13 cellular contexts compared by ENCODE assay signal in the genomic region with DNA sequence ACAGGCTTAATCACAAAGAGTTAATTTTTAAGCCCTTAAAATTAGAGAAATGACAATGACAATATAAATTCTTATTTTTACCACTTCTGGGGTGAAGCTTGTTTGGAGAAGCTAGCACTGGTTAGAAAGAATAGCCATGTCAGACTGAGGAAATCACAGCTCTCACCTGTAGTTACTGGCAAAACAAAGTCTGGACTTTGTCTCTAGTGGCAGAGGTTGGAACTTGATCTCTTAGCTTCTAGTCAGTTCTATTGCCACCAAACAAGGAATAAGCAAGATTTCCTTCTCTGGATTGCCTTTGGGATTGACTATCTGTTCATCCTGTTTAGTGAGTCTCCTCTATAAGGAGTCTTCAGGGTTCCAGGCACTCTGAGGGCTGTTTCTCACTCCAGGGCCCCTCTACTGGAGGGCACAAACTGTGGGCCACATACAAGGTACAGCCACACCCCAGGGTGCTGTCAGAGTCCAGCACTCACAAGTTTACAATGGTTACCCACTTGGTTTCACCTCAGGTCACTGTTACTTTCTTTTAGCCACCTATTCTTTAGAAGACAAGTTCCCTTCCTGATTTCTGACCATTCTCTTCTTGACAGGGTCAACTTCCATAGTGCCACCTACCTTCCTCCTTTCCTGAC.
DNase-seq lines count a peak whose midpoint lies in the region; TF ChIP-seq lines count a peak whose summit lies in the region.
"Had no signal": no experiment of that assay in that cellular context is flagged by ENCODE, and none has a peak within 500 bp of the region (broad histone marks: within the 10 kb centered on the region; RNA-seq: fewer than 3 reads in every experiment).

No MANE protein-coding gene starts in this region.

- no peaks in the 10 kb centered on the region for H3K4me1 Mint-ChIP-seq in CD4-positive, alpha-beta memory T cell

- H4K20me1 ChIP-seq in PC-9 (ENCODE audit: insufficient read depth) (no peaks in the 10 kb centered on the region), osteoblast (ENCODE audit: insufficient read depth, low read length) (no peaks in the 10 kb centered on the region)

- H3K27me3 ChIP-seq in BJ (ENCODE audit: control insufficient read depth, insufficient read depth, low read length): no peaks in the 10 kb centered on the region
- H3K27me3 ChIP-seq in PC-9 (ENCODE audit: insufficient read depth, low read depth): no peaks in the 10 kb centered on the region
- no peaks in the 10 kb centered on the region for H3K27me3 ChIP-seq in esophagus muscularis mucosa
- no peaks in the 10 kb centered on the region for H3K27me3 ChIP-seq in osteoblast (ENCODE audit: insufficient read depth, low read length)
- no peaks in the 10 kb centered on the region for H3K27me3 ChIP-seq in right atrium auricular region
- no peaks in the 10 kb centered on the region for H3K27me3 ChIP-seq in CD4-positive, alpha-beta memory T cell (ENCODE audit: insufficient read depth, low read length)

- no peak for TF ChIP-seq POLR2A in esophagus muscularis mucosa (IDR thresholded peaks at IDR 0.05; ENCODE audit: low read depth)

- H3K4me2 ChIP-seq in PC-9 (peak overlapping the region; percentile 60), osteoblast (ENCODE audit: insufficient read depth, low read length) (no peak overlapping the region)

- H3K27ac Mint-ChIP-seq in CD4-positive, alpha-beta memory T cell: no peak overlapping the region
- H3K27ac Mint-ChIP-seq: CD8-positive, alpha-beta T cell had no signal

- H2AFZ ChIP-seq in PC-9 (no peak overlapping the region), osteoblast (ENCODE audit: low read length) (no peak overlapping the region)

- no peaks in the 10 kb centered on the region for H3K36me3 ChIP-seq in BJ (ENCODE audit: control insufficient read depth, insufficient read depth, low read length)
- H3K36me3 ChIP-seq in PC-9 (ENCODE audit: low read depth): no peaks in the 10 kb centered on the region
- no peaks in the 10 kb centered on the region for H3K36me3 ChIP-seq in esophagus muscularis mucosa
- H3K36me3 ChIP-seq in osteoblast (ENCODE audit: insufficient read depth, low read length): no peaks in the 10 kb centered on the region
- no peaks in the 10 kb centered on the region for H3K36me3 ChIP-seq in right atrium auricular region
- H3K36me3 ChIP-seq in CD4-positive, alpha-beta memory T cell (ENCODE audit: insufficient read depth, low read length): no peaks in the 10 kb centered on the region
- H3K36me3 ChIP-seq: thoracic aorta had no signal

- H3F3A ChIP-seq in PC-9 (ENCODE audit: insufficient read depth, low read depth): peaks cover 9% of the 10 kb centered on the region

- BruUV-seq in PC-9 (replicated peaks; lab: Mats Ljungman, UMichigan): no TSS peak

- H3K4me3 Mint-ChIP-seq in CD4-positive, alpha-beta memory T cell: no peak overlapping the region
- H3K4me3 Mint-ChIP-seq: CD8-positive, alpha-beta T cell had no signal

- H3K9me3 Mint-ChIP-seq in CD4-positive, alpha-beta memory T cell: no peaks in the 10 kb centered on the region
- H3K9me3 Mint-ChIP-seq: CD8-positive, alpha-beta T cell had no signal

- peaks cover 4 to 7% of the 10 kb centered on the region in 2 donors for H3K27me3 Mint-ChIP-seq in CD4-positive, alpha-beta memory T cell

- H3K4me3 ChIP-seq in BJ (ENCODE audit: low read depth, low read length) (no peak overlapping the region), PC-9 (no peak overlapping the region), esophagus muscularis mucosa (no peak overlapping the region), osteoblast (ENCODE audit: insufficient read depth, low read length) (no peak overlapping the region), right atrium auricular region (no peak overlapping the region)
- H3K4me3 ChIP-seq in CD4-positive, alpha-beta memory T cell (ENCODE audit: low read length in 2 of 2): no peak overlapping the region
- H3K4me3 ChIP-seq: thoracic aorta had no signal

- no peaks in the 10 kb centered on the region for H3K36me3 Mint-ChIP-seq in CD4-positive, alpha-beta memory T cell
- H3K36me3 Mint-ChIP-seq: CD8-positive, alpha-beta T cell had no signal

- no peak for TF ChIP-seq EP300 in esophagus muscularis mucosa (IDR thresholded peaks at IDR 0.05)

- H3K4me1 ChIP-seq in PC-9 (replicated peaks; ENCODE audit: insufficient read depth): peaks cover 25% of the 10 kb centered on the region
- H3K4me1 ChIP-seq in esophagus muscularis mucosa: peaks cover 7 to 34% (median 28%) of the 10 kb centered on the region in 4 donors
- H3K4me1 ChIP-seq in osteoblast (ENCODE audit: insufficient read depth, low read length): peaks cover 44% of the 10 kb centered on the region
- H3K4me1 ChIP-seq in right atrium auricular region: peaks cover 0 to 4% of the 10 kb centered on the region in 2 donors
- H3K4me1 ChIP-seq in CD4-positive, alpha-beta memory T cell (ENCODE audit: insufficient read depth, low read length): no peaks in the 10 kb centered on the region

- no peaks in the 10 kb centered on the region for H3K79me2 ChIP-seq in PC-9 (ENCODE audit: low read depth)
- no peaks in the 10 kb centered on the region for H3K79me2 ChIP-seq in osteoblast (ENCODE audit: insufficient read depth, low read length)

- CTCF ChIA-PET in BJ (lab: Yijun Ruan, JAX): interaction anchor here (0.6 to 2.8 kb wide), 3 partner anchors 9 to 75 kb away, joined by 3 to 10 read pairs (median 3); no protein-coding TSS in a partner anchor
- CTCF ChIA-PET in PC-9 (lab: Charles Lee): no interaction called here
- CTCF ChIA-PET in CD4-positive, alpha-beta memory T cell (lab: Charles Lee; ENCODE audit: partially characterized antibody): no interaction called here

- 0 out of 2 replicates have a peak, but pooled peaks cover 5% of the 10 kb centered on the region for H3K9me3 ChIP-seq in PC-9 (ENCODE audit: insufficient read depth, low read depth)
- H3K9me3 ChIP-seq in esophagus muscularis mucosa: no peaks in the 10 kb centered on the region
- H3K9me3 ChIP-seq in osteoblast (ENCODE audit: low read depth, low read length): no peaks in the 10 kb centered on the region
- H3K9me3 ChIP-seq in right atrium auricular region: no peaks in the 10 kb centered on the region
- no peaks in the 10 kb centered on the region for H3K9me3 ChIP-seq in CD4-positive, alpha-beta memory T cell (ENCODE audit: control insufficient read depth in 1 of 2, low read length in 2 of 2)
- H3K9me3 ChIP-seq: thoracic aorta had no signal

- POLR2A ChIA-PET in BJ (lab: Charles Lee): no interaction called here
- POLR2A ChIA-PET in PC-9 (lab: Charles Lee; ENCODE audit: unreplicated experiment): no interaction called here
- POLR2A ChIA-PET in CD4-positive, alpha-beta memory T cell (lab: Charles Lee; ENCODE audit: partially characterized antibody): no interaction called here

- intact Hi-C loops in PC-9 (cut with micrococcal nuclease; ENCODE audit: unreplicated experiment) (no loop called here), esophagus muscularis mucosa (cut with DNase I) (no loop called here)
- intact Hi-C loops in CD4-positive, alpha-beta memory T cell (cut with micrococcal nuclease): no loop called here

- H3K27ac ChIP-seq in PC-9: peak overlapping the region; percentile 65
- H3K27ac ChIP-seq in esophagus muscularis mucosa (replicated peaks in 1 of 4): peak overlapping the region in 3 of 4 donors; percentile 29 to 57 (median 37)
- H3K27ac ChIP-seq in osteoblast (ENCODE audit: low read depth, low read length): peak overlapping the region; percentile 85
- H3K27ac ChIP-seq in right atrium auricular region: no peak overlapping the region
- H3K27ac ChIP-seq in CD4-positive, alpha-beta memory T cell (ENCODE audit: low read depth, low read length): no peak overlapping the region
- H3K27ac ChIP-seq: thoracic aorta had no signal

- 0 out of 2 replicates have a peak, but pooled peaks have one; percentile 15 for TF ChIP-seq CTCF in BJ (IDR thresholded peaks at IDR 0.05; ENCODE audit: insufficient read depth, low read depth, low read length)
- peak; percentile 51 for TF ChIP-seq CTCF in PC-9 (conservative IDR thresholded peaks at IDR 0.05)
- TF ChIP-seq CTCF in esophagus muscularis mucosa (IDR thresholded peaks at IDR 0.05): peak in 2 of 3 experiments; percentile 29 to 48
- TF ChIP-seq CTCF in osteoblast (IDR thresholded peaks at IDR 0.05; ENCODE audit: extremely low read depth, low read depth, low read length): peak; percentile 25
- TF ChIP-seq CTCF in right atrium auricular region (IDR thresholded peaks at IDR 0.05): no peak

- DNase-seq in BJ (ENCODE audit: low read depth): no peak
- DNase-seq in PC-9: peak in 1 of 2 experiments; percentile 38
- DNase-seq in esophagus muscularis mucosa (ENCODE audit: extremely low spot score): no peak
- DNase-seq in osteoblast (ENCODE audit: insufficient read length, low spot score, missing footprints): no peak
- no peak for DNase-seq in GF-D8 (lab: John Stamatoyannopoulos, UW)
- DNase-seq in NCI-H1436 treated with DMSO at 0.1 percent for 48 hours (lab: John Stamatoyannopoulos, UW): no peak
- no peak for DNase-seq in right atrium auricular region (ENCODE audit: low spot score)
- DNase-seq in CD4-positive, alpha-beta memory T cell: no peak
- DNase-seq: activated CD4-positive, CD25-positive, alpha-beta regulatory T cell treated with anti-CD3 and anti-CD28 coated beads, Interleukin-2, amount 50 U/mL, for 72 hours; activated effector memory CD4-positive, alpha-beta T cell treated with Interleukin-2 at 50 U/mL for 16 hours; CD8-positive, alpha-beta T cell; Right ventricle myocardium superior had no signal

- H3K9me2 ChIP-seq in PC-9 (ENCODE audit: insufficient read depth): no peaks in the 10 kb centered on the region

Comparison
In these comparisons a context has a peak if more than half of its experiments do, and no peak if none do; other contexts are left out.
1. CTCF ChIP-seq: peak in BJ (single experiment), PC-9 (single experiment), esophagus muscularis mucosa (2 of 3) and osteoblast (single experiment); none in right atrium auricular region (0 of 2).
2. H3K27ac ChIP-seq: peak in PC-9 (single experiment), esophagus muscularis mucosa (3 of 4) and osteoblast (single experiment); none in right atrium auricular region (0 of 2) and CD4-positive, alpha-beta memory T cell (single experiment).